ENCODE assay signal across 1 cellular context in the genomic region with DNA sequence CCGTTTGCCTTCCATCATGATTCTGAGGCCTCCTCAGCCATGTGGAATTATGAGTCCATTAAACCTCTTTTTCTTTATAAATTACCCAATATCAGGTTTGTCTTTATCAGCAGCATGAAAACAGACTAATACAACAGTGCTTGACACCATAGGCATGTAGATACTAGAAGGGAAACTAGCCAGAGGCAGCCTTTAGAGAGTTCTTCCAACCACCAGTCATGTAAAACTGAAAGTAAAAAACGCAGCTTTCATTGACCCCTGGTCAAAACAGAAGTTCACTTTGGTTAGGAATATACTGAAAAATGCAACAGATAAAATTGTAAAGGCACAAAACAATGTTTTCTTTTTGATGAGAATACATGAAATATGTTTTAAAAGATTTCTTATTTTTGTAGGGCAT.
TF ChIP-seq lines count a peak whose summit lies in the region.

No MANE protein-coding gene starts in this region.

TF ChIP-seq in IMR-90, 13 proteins besides CTCF, POLR2A, EP300 and RAD21:
- TF ChIP-seq FOS (IDR thresholded peaks at IDR 0.05; ENCODE audit: low read depth, low read length) (no peak), CHD1 (IDR thresholded peaks at IDR 0.05; ENCODE audit: low read depth, low read length) (no peak), RCOR1 (IDR thresholded peaks at IDR 0.05; ENCODE audit: insufficient replicate concordance, low read length) (no peak), RFX5 (IDR thresholded peaks at IDR 0.05; ENCODE audit: low read depth, low read length) (no peak), BHLHE40 (IDR thresholded peaks at IDR 0.05; ENCODE audit: low read depth, low read length) (no peak), SMC3 (IDR thresholded peaks at IDR 0.05; ENCODE audit: low read depth, low read length) (no peak)
- TF ChIP-seq, protein P1, sequence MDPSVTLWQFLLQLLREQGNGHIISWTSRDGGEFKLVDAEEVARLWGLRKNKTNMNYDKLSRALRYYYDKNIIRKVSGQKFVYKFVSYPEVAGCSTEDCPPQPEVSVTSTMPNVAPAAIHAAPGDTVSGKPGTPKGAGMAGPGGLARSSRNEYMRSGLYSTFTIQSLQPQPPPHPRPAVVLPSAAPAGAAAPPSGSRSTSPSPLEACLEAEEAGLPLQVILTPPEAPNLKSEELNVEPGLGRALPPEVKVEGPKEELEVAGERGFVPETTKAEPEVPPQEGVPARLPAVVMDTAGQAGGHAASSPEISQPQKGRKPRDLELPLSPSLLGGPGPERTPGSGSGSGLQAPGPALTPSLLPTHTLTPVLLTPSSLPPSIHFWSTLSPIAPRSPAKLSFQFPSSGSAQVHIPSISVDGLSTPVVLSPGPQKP (IDR thresholded peaks at IDR 0.05; ENCODE audit: borderline replicate concordance, low read depth, low read length), result no peak
- TF ChIP-seq, protein P2, sequence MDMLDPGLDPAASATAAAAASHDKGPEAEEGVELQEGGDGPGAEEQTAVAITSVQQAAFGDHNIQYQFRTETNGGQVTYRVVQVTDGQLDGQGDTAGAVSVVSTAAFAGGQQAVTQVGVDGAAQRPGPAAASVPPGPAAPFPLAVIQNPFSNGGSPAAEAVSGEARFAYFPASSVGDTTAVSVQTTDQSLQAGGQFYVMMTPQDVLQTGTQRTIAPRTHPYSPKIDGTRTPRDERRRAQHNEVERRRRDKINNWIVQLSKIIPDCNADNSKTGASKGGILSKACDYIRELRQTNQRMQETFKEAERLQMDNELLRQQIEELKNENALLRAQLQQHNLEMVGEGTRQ (IDR thresholded peaks at IDR 0.05; ENCODE audit: low read depth, low read length), result no peak
